1 cellular context compared by ENCODE assay signal in the genomic region with DNA sequence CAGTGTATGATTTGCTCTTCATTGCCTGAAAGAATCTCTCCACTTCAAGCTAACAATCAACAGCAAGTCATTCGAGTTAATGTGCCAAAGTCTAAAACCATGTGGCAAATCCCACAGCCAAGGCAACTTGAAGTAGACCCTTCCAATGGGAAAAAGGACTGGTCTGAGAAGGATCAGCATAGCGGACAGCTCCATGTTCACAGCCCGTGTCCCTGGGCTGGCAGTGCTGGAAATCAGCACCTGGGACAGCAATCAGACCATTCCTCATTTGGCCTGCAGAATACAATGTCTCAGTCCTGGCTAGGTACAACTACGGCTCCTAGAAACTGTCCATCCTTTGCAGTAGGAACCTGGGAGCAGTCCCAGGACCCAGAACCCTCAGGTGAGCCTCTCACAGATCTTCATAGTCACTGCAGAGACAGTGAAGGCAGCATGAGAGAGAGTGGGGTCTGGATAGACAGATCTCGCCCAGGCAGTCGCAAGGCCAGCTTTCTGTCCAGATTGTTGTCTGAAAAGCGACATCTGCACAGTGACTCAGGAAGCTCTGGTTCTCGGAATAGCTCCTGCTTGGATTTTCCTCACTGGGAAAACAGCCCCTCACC.
TF ChIP-seq lines count a peak whose summit lies in the region.

No MANE protein-coding gene starts in this region.

TF ChIP-seq in HepG2, 621 proteins besides CTCF, POLR2A, EP300 and RAD21 (continued from another document and continues in another):
- TF ChIP-seq ZNF503 (CRISPR knock-in tag; IDR thresholded peaks at IDR 0.05), result no peak
- peak; percentile 86 for TF ChIP-seq HMGXB3 (CRISPR knock-in tag; IDR thresholded peaks at IDR 0.05; ENCODE audit: borderline replicate concordance)
- TF ChIP-seq TCF12 (IDR thresholded peaks at IDR 0.05), result no peak
- TF ChIP-seq TCF12 (CRISPR knock-in tag; IDR thresholded peaks at IDR 0.05), result no peak
- TF ChIP-seq ZFX (CRISPR knock-in tag; IDR thresholded peaks at IDR 0.05; ENCODE audit: low read depth), result no peak
- no peak for TF ChIP-seq FOXP1 (IDR thresholded peaks at IDR 0.05)
- no peak for TF ChIP-seq FOXP1 (CRISPR knock-in tag; IDR thresholded peaks at IDR 0.05)
- TF ChIP-seq, protein P1, sequence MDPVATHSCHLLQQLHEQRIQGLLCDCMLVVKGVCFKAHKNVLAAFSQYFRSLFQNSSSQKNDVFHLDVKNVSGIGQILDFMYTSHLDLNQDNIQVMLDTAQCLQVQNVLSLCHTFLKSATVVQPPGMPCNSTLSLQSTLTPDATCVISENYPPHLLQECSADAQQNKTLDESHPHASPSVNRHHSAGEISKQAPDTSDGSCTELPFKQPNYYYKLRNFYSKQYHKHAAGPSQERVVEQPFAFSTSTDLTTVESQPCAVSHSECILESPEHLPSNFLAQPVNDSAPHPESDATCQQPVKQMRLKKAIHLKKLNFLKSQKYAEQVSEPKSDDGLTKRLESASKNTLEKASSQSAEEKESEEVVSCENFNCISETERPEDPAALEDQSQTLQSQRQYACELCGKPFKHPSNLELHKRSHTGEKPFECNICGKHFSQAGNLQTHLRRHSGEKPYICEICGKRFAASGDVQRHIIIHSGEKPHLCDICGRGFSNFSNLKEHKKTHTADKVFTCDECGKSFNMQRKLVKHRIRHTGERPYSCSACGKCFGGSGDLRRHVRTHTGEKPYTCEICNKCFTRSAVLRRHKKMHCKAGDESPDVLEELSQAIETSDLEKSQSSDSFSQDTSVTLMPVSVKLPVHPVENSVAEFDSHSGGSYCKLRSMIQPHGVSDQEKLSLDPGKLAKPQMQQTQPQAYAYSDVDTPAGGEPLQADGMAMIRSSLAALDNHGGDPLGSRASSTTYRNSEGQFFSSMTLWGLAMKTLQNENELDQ (CRISPR knock-in tag; IDR thresholded peaks at IDR 0.05; ENCODE audit: borderline replicate concordance), result peak; percentile 95; the same call in 1 of the 2 replicates
- no peak for TF ChIP-seq PHF20 (CRISPR knock-in tag; IDR thresholded peaks at IDR 0.05)
- no peak for TF ChIP-seq ZIK1 (CRISPR knock-in tag; IDR thresholded peaks at IDR 0.05; ENCODE audit: borderline replicate concordance, low read depth)
- TF ChIP-seq ELF1 (CRISPR knock-in tag; IDR thresholded peaks at IDR 0.05), result peak; percentile 23; the same call in 1 of the 2 replicates
- no peak for TF ChIP-seq ZKSCAN5 (CRISPR knock-in tag; IDR thresholded peaks at IDR 0.05)
- TF ChIP-seq, protein P2, sequence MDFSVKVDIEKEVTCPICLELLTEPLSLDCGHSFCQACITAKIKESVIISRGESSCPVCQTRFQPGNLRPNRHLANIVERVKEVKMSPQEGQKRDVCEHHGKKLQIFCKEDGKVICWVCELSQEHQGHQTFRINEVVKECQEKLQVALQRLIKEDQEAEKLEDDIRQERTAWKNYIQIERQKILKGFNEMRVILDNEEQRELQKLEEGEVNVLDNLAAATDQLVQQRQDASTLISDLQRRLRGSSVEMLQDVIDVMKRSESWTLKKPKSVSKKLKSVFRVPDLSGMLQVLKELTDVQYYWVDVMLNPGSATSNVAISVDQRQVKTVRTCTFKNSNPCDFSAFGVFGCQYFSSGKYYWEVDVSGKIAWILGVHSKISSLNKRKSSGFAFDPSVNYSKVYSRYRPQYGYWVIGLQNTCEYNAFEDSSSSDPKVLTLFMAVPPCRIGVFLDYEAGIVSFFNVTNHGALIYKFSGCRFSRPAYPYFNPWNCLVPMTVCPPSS (IDR thresholded peaks at IDR 0.05), result no peak
- no peak for TF ChIP-seq FLYWCH1 (CRISPR knock-in tag; IDR thresholded peaks at IDR 0.05)
- TF ChIP-seq FOXA3 (CRISPR knock-in tag; IDR thresholded peaks at IDR 0.05), result 0 out of 2 replicates have a peak, but pooled peaks have one; percentile 31
- no peak for TF ChIP-seq ZNF775 (CRISPR knock-in tag; IDR thresholded peaks at IDR 0.05; ENCODE audit: borderline replicate concordance)
- TF ChIP-seq ZNF772 (CRISPR knock-in tag; IDR thresholded peaks at IDR 0.05), result peak; percentile 33; the same call in 1 of the 2 replicates
- no peak for TF ChIP-seq THYN1 (CRISPR knock-in tag; IDR thresholded peaks at IDR 0.05; ENCODE audit: borderline replicate concordance, low read depth)
- peak; percentile 100 for TF ChIP-seq MIER2 (CRISPR knock-in tag; IDR thresholded peaks at IDR 0.05)
- TF ChIP-seq KDM5B (CRISPR knock-in tag; IDR thresholded peaks at IDR 0.05; ENCODE audit: borderline replicate concordance), result peak; percentile 65; the same call in 1 of the 2 replicates
- TF ChIP-seq ZNF883 (CRISPR knock-in tag; IDR thresholded peaks at IDR 0.05; ENCODE audit: not compliant biosample characterization), result peak; percentile 51
- TF ChIP-seq ARNTL (CRISPR knock-in tag; IDR thresholded peaks at IDR 0.05), result peak; percentile 59; the same call in 1 of the 2 replicates
- TF ChIP-seq RARA (CRISPR knock-in tag; IDR thresholded peaks at IDR 0.05), result peak; percentile 72
- no peak for TF ChIP-seq MATR3 (CRISPR knock-in tag; IDR thresholded peaks at IDR 0.05)
- 0 out of 2 replicates have a peak, but pooled peaks have one; percentile 35 for TF ChIP-seq ZNF451 (CRISPR knock-in tag; IDR thresholded peaks at IDR 0.05)
- TF ChIP-seq, protein P3, sequence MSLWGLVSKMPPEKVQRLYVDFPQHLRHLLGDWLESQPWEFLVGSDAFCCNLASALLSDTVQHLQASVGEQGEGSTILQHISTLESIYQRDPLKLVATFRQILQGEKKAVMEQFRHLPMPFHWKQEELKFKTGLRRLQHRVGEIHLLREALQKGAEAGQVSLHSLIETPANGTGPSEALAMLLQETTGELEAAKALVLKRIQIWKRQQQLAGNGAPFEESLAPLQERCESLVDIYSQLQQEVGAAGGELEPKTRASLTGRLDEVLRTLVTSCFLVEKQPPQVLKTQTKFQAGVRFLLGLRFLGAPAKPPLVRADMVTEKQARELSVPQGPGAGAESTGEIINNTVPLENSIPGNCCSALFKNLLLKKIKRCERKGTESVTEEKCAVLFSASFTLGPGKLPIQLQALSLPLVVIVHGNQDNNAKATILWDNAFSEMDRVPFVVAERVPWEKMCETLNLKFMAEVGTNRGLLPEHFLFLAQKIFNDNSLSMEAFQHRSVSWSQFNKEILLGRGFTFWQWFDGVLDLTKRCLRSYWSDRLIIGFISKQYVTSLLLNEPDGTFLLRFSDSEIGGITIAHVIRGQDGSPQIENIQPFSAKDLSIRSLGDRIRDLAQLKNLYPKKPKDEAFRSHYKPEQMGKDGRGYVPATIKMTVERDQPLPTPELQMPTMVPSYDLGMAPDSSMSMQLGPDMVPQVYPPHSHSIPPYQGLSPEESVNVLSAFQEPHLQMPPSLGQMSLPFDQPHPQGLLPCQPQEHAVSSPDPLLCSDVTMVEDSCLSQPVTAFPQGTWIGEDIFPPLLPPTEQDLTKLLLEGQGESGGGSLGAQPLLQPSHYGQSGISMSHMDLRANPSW (CRISPR knock-in tag; IDR thresholded peaks at IDR 0.05; ENCODE audit: borderline replicate concordance), result no peak
- no peak for TF ChIP-seq PLRG1 (conservative IDR thresholded peaks at IDR 0.05)
- no peak for TF ChIP-seq ZNF703 (CRISPR knock-in tag; IDR thresholded peaks at IDR 0.05; ENCODE audit: borderline replicate concordance)
- TF ChIP-seq ZNF296 (CRISPR knock-in tag; conservative IDR thresholded peaks at IDR 0.05), result peak; percentile 73; the same call in 1 of the 2 replicates
- TF ChIP-seq ZNF160 (CRISPR knock-in tag; IDR thresholded peaks at IDR 0.05), result peak; percentile 77; the same call in 1 of the 2 replicates
- no peak for TF ChIP-seq ZEB1 (IDR thresholded peaks at IDR 0.05; ENCODE audit: insufficient replicate concordance, low read depth)
- TF ChIP-seq KDM2A (CRISPR knock-in tag; IDR thresholded peaks at IDR 0.05; ENCODE audit: borderline replicate concordance, low read depth), result peak; percentile 72; the same call in 1 of the 2 replicates
- no peak for TF ChIP-seq SNAI1 (CRISPR knock-in tag; IDR thresholded peaks at IDR 0.05; ENCODE audit: borderline replicate concordance)
- peak; percentile 37; the same call in 1 of the 2 replicates for TF ChIP-seq ZC3H13 (CRISPR knock-in tag; IDR thresholded peaks at IDR 0.05)
- TF ChIP-seq ZNF232 (CRISPR knock-in tag; IDR thresholded peaks at IDR 0.05; ENCODE audit: borderline replicate concordance), result peak; percentile 95
- TF ChIP-seq PRPF4 (IDR thresholded peaks at IDR 0.05; ENCODE audit: low read depth, low read length, poor library complexity, severe bottlenecking), result no peak
- TF ChIP-seq ZNF607 (CRISPR knock-in tag; IDR thresholded peaks at IDR 0.05; ENCODE audit: borderline replicate concordance), result peak; percentile 93
- TF ChIP-seq, protein P4, sequence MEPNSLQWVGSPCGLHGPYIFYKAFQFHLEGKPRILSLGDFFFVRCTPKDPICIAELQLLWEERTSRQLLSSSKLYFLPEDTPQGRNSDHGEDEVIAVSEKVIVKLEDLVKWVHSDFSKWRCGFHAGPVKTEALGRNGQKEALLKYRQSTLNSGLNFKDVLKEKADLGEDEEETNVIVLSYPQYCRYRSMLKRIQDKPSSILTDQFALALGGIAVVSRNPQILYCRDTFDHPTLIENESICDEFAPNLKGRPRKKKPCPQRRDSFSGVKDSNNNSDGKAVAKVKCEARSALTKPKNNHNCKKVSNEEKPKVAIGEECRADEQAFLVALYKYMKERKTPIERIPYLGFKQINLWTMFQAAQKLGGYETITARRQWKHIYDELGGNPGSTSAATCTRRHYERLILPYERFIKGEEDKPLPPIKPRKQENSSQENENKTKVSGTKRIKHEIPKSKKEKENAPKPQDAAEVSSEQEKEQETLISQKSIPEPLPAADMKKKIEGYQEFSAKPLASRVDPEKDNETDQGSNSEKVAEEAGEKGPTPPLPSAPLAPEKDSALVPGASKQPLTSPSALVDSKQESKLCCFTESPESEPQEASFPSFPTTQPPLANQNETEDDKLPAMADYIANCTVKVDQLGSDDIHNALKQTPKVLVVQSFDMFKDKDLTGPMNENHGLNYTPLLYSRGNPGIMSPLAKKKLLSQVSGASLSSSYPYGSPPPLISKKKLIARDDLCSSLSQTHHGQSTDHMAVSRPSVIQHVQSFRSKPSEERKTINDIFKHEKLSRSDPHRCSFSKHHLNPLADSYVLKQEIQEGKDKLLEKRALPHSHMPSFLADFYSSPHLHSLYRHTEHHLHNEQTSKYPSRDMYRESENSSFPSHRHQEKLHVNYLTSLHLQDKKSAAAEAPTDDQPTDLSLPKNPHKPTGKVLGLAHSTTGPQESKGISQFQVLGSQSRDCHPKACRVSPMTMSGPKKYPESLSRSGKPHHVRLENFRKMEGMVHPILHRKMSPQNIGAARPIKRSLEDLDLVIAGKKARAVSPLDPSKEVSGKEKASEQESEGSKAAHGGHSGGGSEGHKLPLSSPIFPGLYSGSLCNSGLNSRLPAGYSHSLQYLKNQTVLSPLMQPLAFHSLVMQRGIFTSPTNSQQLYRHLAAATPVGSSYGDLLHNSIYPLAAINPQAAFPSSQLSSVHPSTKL (CRISPR knock-in tag; IDR thresholded peaks at IDR 0.05), result peak; percentile 61; the same call in 1 of the 2 replicates
- TF ChIP-seq ZNF17 (CRISPR knock-in tag; IDR thresholded peaks at IDR 0.05), result no peak
- peak; percentile 81 for TF ChIP-seq HDAC2 (CRISPR knock-in tag; IDR thresholded peaks at IDR 0.05)
- no peak for TF ChIP-seq PBX3 (CRISPR knock-in tag; IDR thresholded peaks at IDR 0.05; ENCODE audit: borderline replicate concordance)
- TF ChIP-seq SMARCE1 (IDR thresholded peaks at IDR 0.05; ENCODE audit: borderline replicate concordance), result no peak
- TF ChIP-seq GATAD1 (CRISPR knock-in tag; IDR thresholded peaks at IDR 0.05), result peak; percentile 62
- TF ChIP-seq ZNF841 (CRISPR knock-in tag; IDR thresholded peaks at IDR 0.05; ENCODE audit: borderline replicate concordance), result no peak
- TF ChIP-seq ZNF431 (CRISPR knock-in tag; IDR thresholded peaks at IDR 0.05; ENCODE audit: borderline replicate concordance, low read depth), result peak; percentile 66; the same call in 1 of the 2 replicates
- TF ChIP-seq ATRX (CRISPR knock-in tag; IDR thresholded peaks at IDR 0.05; ENCODE audit: borderline replicate concordance), result no peak
